In the genomic region with DNA sequence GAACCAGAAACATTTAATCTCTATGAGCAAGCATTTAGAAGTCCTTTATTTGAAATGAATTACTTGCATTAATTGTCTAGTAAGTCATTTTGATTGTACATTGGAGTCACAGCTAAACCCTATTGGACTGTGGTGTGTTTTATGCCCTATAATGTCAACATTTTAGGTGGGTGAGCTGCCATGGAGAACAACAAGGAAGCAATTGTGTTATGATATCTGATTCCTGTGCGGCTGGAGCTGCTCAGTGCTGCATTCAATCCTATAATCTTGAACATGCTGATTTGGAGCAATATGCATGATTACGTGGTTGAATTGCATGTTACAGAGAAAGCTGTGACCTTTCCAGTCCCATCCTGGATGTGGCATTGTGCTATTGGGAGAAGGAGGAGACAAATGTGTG, we compare ENCODE assay signal across 17 cellular contexts. TPM values are rescaled to one million over a fixed set of nuclear protein-coding genes. Genes with fewer than 3 reads are reported as not detected.
A peak's percentile ranks its signal among the peaks of the same experiment; 100 is the strongest.
DNase-seq lines count a peak whose midpoint lies in the region; ATAC-seq and TF ChIP-seq lines count a peak whose summit lies in the region.
"Had no signal": no experiment of that assay in that cellular context is flagged by ENCODE, and none has a peak within 500 bp of the region (broad histone marks: within the 10 kb centered on the region; RNA-seq: fewer than 3 reads in every experiment).

No MANE protein-coding gene starts in this region.

- no peaks in the 10 kb centered on the region for H3K79me2 ChIP-seq in SK-N-SH (ENCODE audit: insufficient read depth)
- H3K79me2 ChIP-seq in mammary epithelial cell (ENCODE audit: insufficient read depth, low read length), result no peaks in the 10 kb centered on the region

- TF ChIP-seq CTCF in SK-N-SH (IDR thresholded peaks at IDR 0.05) (no peak), mucosa of descending colon (IDR thresholded peaks at IDR 0.05) (no peak), mammary epithelial cell (conservative IDR thresholded peaks at IDR 0.05 in 1 of 2, IDR thresholded peaks at IDR 0.05 in 1 of 2; ENCODE audit: extremely low read depth in 1 of 2, insufficient read depth in 1 of 2, low read depth in 1 of 2, low read length in 2 of 2) (no peak)

- no peaks in the 10 kb centered on the region for H3K36me3 ChIP-seq in SK-N-SH (replicated peaks in 1 of 2; ENCODE audit: control insufficient read depth in 1 of 2, insufficient read depth in 2 of 2, low read length in 1 of 2)
- no peaks in the 10 kb centered on the region for H3K36me3 ChIP-seq in mucosa of descending colon (ENCODE audit: low read depth)
- no peaks in the 10 kb centered on the region for H3K36me3 ChIP-seq in mammary epithelial cell (ENCODE audit: insufficient read depth, low read length)

- no peaks in the 10 kb centered on the region for H4K20me1 ChIP-seq in SK-N-SH (ENCODE audit: insufficient read depth)
- H4K20me1 ChIP-seq in mammary epithelial cell (ENCODE audit: insufficient read depth, low read length), result no peaks in the 10 kb centered on the region

- no peak for DNase-seq in SK-N-SH
- peak; percentile 20 for DNase-seq in NCI-H2227 treated with DMSO at 0.1 percent for 48 hours (lab: John Stamatoyannopoulos, UW)
- peak in 1 of 3 donors; percentile 9 for DNase-seq in mucosa of descending colon
- no peak for DNase-seq in mammary epithelial cell
- DNase-seq in NAMALWA (ENCODE audit: low spot score), result no peak
- DNase-seq: ACHN; AML-193; Calu3; CD4-positive, alpha-beta T cell; DMS79 treated with DMSO at 0.1 percent for 48 hours; GF-D8; H9; IMR-90 had no signal

- H3K27me3 ChIP-seq in SK-N-SH (ENCODE audit: insufficient read depth), result no peaks in the 10 kb centered on the region
- H3K27me3 ChIP-seq in mammary epithelial cell (ENCODE audit: insufficient read depth, low read length), result no peaks in the 10 kb centered on the region

- H2AFZ ChIP-seq in SK-N-SH (ENCODE audit: low read depth) (no peak overlapping the region), mammary epithelial cell (ENCODE audit: low read depth, low read length) (no peak overlapping the region)

- H3K4me3 ChIP-seq in SK-N-SH (ENCODE audit: low read depth in 2 of 2, low read length in 1 of 2) (no peak overlapping the region), mucosa of descending colon (no peak overlapping the region), mammary epithelial cell (replicated peaks in 1 of 3; ENCODE audit: insufficient read depth in 1 of 3, low read depth in 2 of 3, low read length in 3 of 3) (no peak overlapping the region)

- TF ChIP-seq EP300 in SK-N-SH (IDR thresholded peaks at IDR 0.05; ENCODE audit: borderline replicate concordance in 1 of 2, low read depth in 1 of 2, low read length in 1 of 2), result no peak

- no peaks in the 10 kb centered on the region for H3K9me2 ChIP-seq in SK-N-SH

- WGBS in SK-N-SH (ENCODE audit: low lambda C conversion rate), result 76% methylated on average over 2 of the region's 2 CpGs
- 96% methylated on average over 2 of the region's 2 CpGs for WGBS in mammary epithelial cell (ENCODE audit: low coverage, missing lambda C conversion rate)

- dilution Hi-C loops in mammary epithelial cell (cut with HindIII; ENCODE audit: low sequenced_read_pairs), result no loop called here

- no peak for TF ChIP-seq RAD21 in SK-N-SH (IDR thresholded peaks at IDR 0.05; ENCODE audit: low read length)

- in situ Hi-C loops in mammary epithelial cell (cut with MboI; ENCODE audit: low sequenced_read_pairs in 2 of 2), result no loop called here

- no peak overlapping the region for H3K9ac ChIP-seq in SK-N-SH
- no peak overlapping the region for H3K9ac ChIP-seq in mammary epithelial cell (ENCODE audit: insufficient read depth, low read length)

- H3K9me3 ChIP-seq in SK-N-SH (no peaks in the 10 kb centered on the region), mucosa of descending colon (no peaks in the 10 kb centered on the region), mammary epithelial cell (replicated peaks; ENCODE audit: insufficient read depth, low read length) (no peaks in the 10 kb centered on the region)

- no peak for ATAC-seq in SK-N-SH treated with all-trans-retinoic acid at 6 μM for 48 hours
- peak; percentile 79 for ATAC-seq in mucosa of descending colon

- intact Hi-C loops in mucosa of descending colon (cut with DNase I, micrococcal nuclease), result loop anchor here in 1 of 2 donors (10.0 kb wide), 1 partner anchor 444 kb away; no protein-coding TSS in a partner anchor
- intact Hi-C loops in mammary epithelial cell (cut with micrococcal nuclease), result no loop called here

- H3K4me2 ChIP-seq in SK-N-SH, result no peak overlapping the region
- no peak overlapping the region for H3K4me2 ChIP-seq in mammary epithelial cell (ENCODE audit: insufficient read depth, low read depth, low read length)

- H3K4me1 ChIP-seq in SK-N-SH (ENCODE audit: control insufficient read depth in 1 of 2, insufficient read depth in 2 of 2, low read depth in 1 of 2, low read length in 1 of 2) (peaks cover 0 to 17% of the 10 kb centered on the region in 2 experiments; a peak in 2 of 4 replicates), mucosa of descending colon (ENCODE audit: low read depth) (no peaks in the 10 kb centered on the region), mammary epithelial cell (ENCODE audit: insufficient read depth, low read length) (no peaks in the 10 kb centered on the region)

- BruUV-seq in mammary epithelial cell (replicated peaks; lab: Mats Ljungman, UMichigan), result no TSS peak

- CTCF ChIA-PET in SK-N-SH (lab: Yijun Ruan, JAX) (interaction anchor here (1.1 to 8.1 kb wide), 2 partner anchors 20 to 448 kb away, joined by 3 to 67 read pairs; partner anchors contain the start of gene C3orf49), mammary epithelial cell (lab: Charles Lee; ENCODE audit: low non-redundant PET) (no interaction called here)

- H3K27ac ChIP-seq in SK-N-SH (ENCODE audit: low read depth in 2 of 2, low read length in 1 of 2) (no peak overlapping the region), mammary epithelial cell (ENCODE audit: insufficient read depth, low read depth, low read length) (no peak overlapping the region)
- H3K27ac ChIP-seq: C4-2B had no signal

- no peaks in the 10 kb centered on the region for H3F3A ChIP-seq in SK-N-SH (replicated peaks; ENCODE audit: insufficient read depth)

- POLR2A ChIA-PET in SK-N-SH (lab: Yijun Ruan, JAX), result no interaction called here

TF ChIP-seq in SK-N-SH, 30 proteins besides CTCF, POLR2A, EP300 and RAD21:
- peak; percentile 25; the same call in 1 of the 2 replicates for TF ChIP-seq GATA2 (CRISPR knock-in tag; IDR thresholded peaks at IDR 0.05)
- TF ChIP-seq, protein P1, sequence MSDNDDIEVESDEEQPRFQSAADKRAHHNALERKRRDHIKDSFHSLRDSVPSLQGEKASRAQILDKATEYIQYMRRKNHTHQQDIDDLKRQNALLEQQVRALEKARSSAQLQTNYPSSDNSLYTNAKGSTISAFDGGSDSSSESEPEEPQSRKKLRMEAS (IDR thresholded peaks at IDR 0.05; ENCODE audit: low read depth), result no peak
TF ChIP-seq in SK-N-SH: peak in this region for 1.

TF ChIP-seq in SK-N-SH treated with all-trans-retinoic acid at 6 μM for 48 hours, 23 proteins besides CTCF, POLR2A, EP300 and RAD21:
- TF ChIP-seq GLIS3 (CRISPR knock-in tag; IDR thresholded peaks at IDR 0.05), result no peak
- no peak for TF ChIP-seq CSDC2 (CRISPR knock-in tag; IDR thresholded peaks at IDR 0.05)

RNA-seq across cellular contexts. Expression of gene C3orf49, which starts 20.2 kb away (rescaled TPM):
- not detected in 2 replicates for polyA plus RNA-seq in SK-N-SH (2012; rRNA removed)
- not detected in 2 replicates for polyA plus RNA-seq in SK-N-SH (2012; cell fraction: cytosol; rRNA removed)
- not detected in 2 replicates for polyA plus RNA-seq in SK-N-SH (2012; cell fraction: nucleus; rRNA removed)
- not detected for total RNA-seq in mucosa of descending colon
- not detected for total RNA-seq in mammary epithelial cell
- polyA plus RNA-seq in mammary epithelial cell, result not detected
- polyA minus RNA-seq in mammary epithelial cell, result not detected
- total RNA-seq: Calu3; CD4-positive, alpha-beta T cell; H1; H9; IMR-90 had no signal
- polyA plus RNA-seq: BJ, H1, IMR-90 had no signal
